Comparison of ENCODE assay signal across 8 cellular contexts in the genomic region with DNA sequence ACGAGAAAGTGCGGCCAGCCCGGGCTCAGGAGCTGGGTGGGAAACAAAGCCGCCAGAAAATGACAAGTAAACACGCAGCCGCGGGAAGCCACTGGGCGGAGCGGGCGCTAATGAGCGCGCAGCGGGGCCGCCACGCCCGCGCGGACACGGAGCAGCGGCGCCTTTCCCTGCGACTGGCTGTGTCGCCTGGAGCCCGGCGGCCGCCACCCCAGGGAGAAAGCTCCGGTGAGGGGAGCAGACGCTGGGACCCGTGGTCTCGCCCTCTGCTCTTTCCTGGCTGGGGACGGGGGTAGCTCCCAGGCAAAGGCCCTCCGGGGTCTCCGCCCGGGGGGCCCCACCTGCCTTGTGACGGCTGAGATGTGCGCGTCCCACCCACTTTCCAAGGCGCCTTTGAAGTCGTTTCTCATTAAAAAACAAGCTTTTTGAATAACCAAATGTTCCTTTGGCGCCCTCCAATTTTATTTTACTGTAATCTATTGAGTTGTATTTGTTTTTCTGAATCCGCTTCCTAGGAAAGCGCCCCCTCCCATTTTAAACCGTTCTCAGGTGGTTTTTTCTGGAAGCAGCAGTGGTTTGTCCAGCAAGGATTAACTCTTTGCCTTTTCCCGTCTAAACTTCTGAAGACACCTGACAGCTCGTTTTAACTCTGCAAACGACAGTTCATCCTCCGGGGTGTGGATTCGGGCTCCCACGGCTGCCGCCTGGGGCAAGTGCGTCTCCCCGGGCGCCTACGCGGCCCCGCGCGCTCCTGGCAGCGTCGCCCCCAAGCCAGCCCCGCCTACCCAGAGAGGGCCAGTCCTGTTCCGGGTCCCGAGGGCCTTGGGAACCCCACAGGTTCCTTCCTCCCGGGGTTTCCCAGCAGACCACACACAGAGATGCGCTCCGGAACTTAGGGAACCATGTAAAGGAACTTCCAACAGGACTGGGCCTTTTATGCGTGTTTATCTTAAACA. TPM values are rescaled to one million over a fixed set of nuclear protein-coding genes. Genes with fewer than 3 reads are reported as not detected.
DNase-seq lines count a peak whose midpoint lies in the region; ATAC-seq and TF ChIP-seq lines count a peak whose summit lies in the region.

No MANE protein-coding gene starts in this region.

- H2AK5ac ChIP-seq in IMR-90 (ENCODE audit: low read depth, low read length): no peak overlapping the region

- H3K27me3 ChIP-seq in IMR-90 (ENCODE audit: control insufficient read depth, insufficient read depth, low read length): peaks cover 29% of the 10 kb centered on the region

- DNase-seq in GM03348 (ENCODE audit: low spot score): peak; percentile 27
- DNase-seq in IMR-90: no peak
- peak; percentile 56 for DNase-seq in activated naive CD8-positive, alpha-beta T cell treated with anti-CD3 and anti-CD28 coated beads, Interleukin-2, amount 50 U/mL, for 24 hours
- DNase-seq in left lobe of liver (ENCODE audit: low spot score): no peak
- no peak for DNase-seq in HuH-7 (ENCODE audit: low spot score)
- no peak for DNase-seq in GM10248 (ENCODE audit: extremely low spot score)

- TF ChIP-seq POLR2A in IMR-90 (IDR thresholded peaks at IDR 0.05; ENCODE audit: low read depth, low read length): no peak

- no peak overlapping the region for H2BK20ac ChIP-seq in IMR-90 (ENCODE audit: low read depth, low read length)

- H2AFZ ChIP-seq in IMR-90 (replicated peaks; ENCODE audit: low read length, poor library complexity): peak overlapping the region; percentile 69

- no peaks in the 10 kb centered on the region for H3K4me1 ChIP-seq in IMR-90 (ENCODE audit: control insufficient read depth, insufficient read depth, low read length)

- no peak overlapping the region for H2AK9ac ChIP-seq in IMR-90 (replicated peaks; ENCODE audit: low read depth, low read length, poor library complexity)

- TF ChIP-seq CTCF in IMR-90 (conservative IDR thresholded peaks at IDR 0.05; ENCODE audit: low read depth, low read length): no peak
- TF ChIP-seq CTCF in GM10248 (IDR thresholded peaks at IDR 0.05; ENCODE audit: control extremely low read depth, extremely low read depth, low read depth, missing control alignments): no peak

- in situ Hi-C loops in IMR-90 (cut with MboI; ENCODE audit: low sequenced_read_pairs): no loop called here

- no peak overlapping the region for H3K27ac Mint-ChIP-seq in activated naive CD8-positive, alpha-beta T cell treated with anti-CD3 and anti-CD28 coated beads, Interleukin-2, amount 50 U/mL, for 24 hours
- H3K27ac Mint-ChIP-seq in stimulated activated naive CD8-positive, alpha-beta T cell treated with anti-CD3 and anti-CD28 coated beads, Interleukin-15, Interleukin-2, amounts not matched to agents 100 ng/mL and 50 ng/mL, for 24 hours: no peak overlapping the region

- TF ChIP-seq RAD21 in IMR-90 (IDR thresholded peaks at IDR 0.05; ENCODE audit: low read length): no peak

- no peak overlapping the region for H3K23ac ChIP-seq in IMR-90 (ENCODE audit: low read depth, low read length)

- intact Hi-C loops in IMR-90 (cut with micrococcal nuclease): no loop called here

- ATAC-seq in IMR-90 (ENCODE audit: low read depth) (no peak), left lobe of liver (peak; percentile 56), GM19328 (IDR thresholded peaks at IDR 0.05; ENCODE audit: unreplicated experiment) (no peak)
- peak; percentile 25 for ATAC-seq in activated naive CD8-positive, alpha-beta T cell treated with anti-CD3 and anti-CD28 coated beads, Interleukin-2, amount 50 U/mL, for 24 hours

- no peak overlapping the region for H4K5ac ChIP-seq in IMR-90 (ENCODE audit: low read depth, low read length)

- peaks cover 35% of the 10 kb centered on the region for H3K4me1 Mint-ChIP-seq in activated naive CD8-positive, alpha-beta T cell treated with anti-CD3 and anti-CD28 coated beads, Interleukin-2, amount 50 U/mL, for 24 hours
- peaks cover 42% of the 10 kb centered on the region for H3K4me1 Mint-ChIP-seq in stimulated activated naive CD8-positive, alpha-beta T cell treated with anti-CD3 and anti-CD28 coated beads, Interleukin-15, Interleukin-2, amounts not matched to agents 100 ng/mL and 50 ng/mL, for 24 hours (ENCODE audit: low read depth)

- H4K20me1 ChIP-seq in IMR-90 (ENCODE audit: insufficient read depth, low read length): no peaks in the 10 kb centered on the region

- no peak overlapping the region for H3K4me3 ChIP-seq in IMR-90 (ENCODE audit: insufficient read depth, low read depth, low read length)

- no peak overlapping the region for H3K4ac ChIP-seq in IMR-90 (ENCODE audit: low read depth, low read length)

- no peaks in the 10 kb centered on the region for H3K9me1 ChIP-seq in IMR-90 (ENCODE audit: insufficient read depth, low read length)

- WGBS in IMR-90 (ENCODE audit: extremely low coverage in 2 of 2, insufficient read length in 1 of 2), 2 experiments: 1% methylated on average over 16 of the region's 67 CpGs; no CpG with 5 or more reads in 1 of the 2 experiments

- H3K4me3 Mint-ChIP-seq in activated naive CD8-positive, alpha-beta T cell treated with anti-CD3 and anti-CD28 coated beads, Interleukin-2, amount 50 U/mL, for 24 hours: peak overlapping the region; percentile 80
- H3K4me3 Mint-ChIP-seq in stimulated activated naive CD8-positive, alpha-beta T cell treated with anti-CD3 and anti-CD28 coated beads, Interleukin-15, Interleukin-2, amounts not matched to agents 100 ng/mL and 50 ng/mL, for 24 hours: peak overlapping the region; percentile 82

- no peak overlapping the region for H2BK15ac ChIP-seq in IMR-90 (ENCODE audit: low read depth, low read length)

- no peak overlapping the region for H4K91ac ChIP-seq in IMR-90 (ENCODE audit: insufficient read depth, low read depth, low read length)

- H3K27me3 Mint-ChIP-seq in activated naive CD8-positive, alpha-beta T cell treated with anti-CD3 and anti-CD28 coated beads, Interleukin-2, amount 50 U/mL, for 24 hours: peaks cover 30% of the 10 kb centered on the region
- H3K27me3 Mint-ChIP-seq in stimulated activated naive CD8-positive, alpha-beta T cell treated with anti-CD3 and anti-CD28 coated beads, Interleukin-15, Interleukin-2, amounts not matched to agents 100 ng/mL and 50 ng/mL, for 24 hours: peaks cover 29% of the 10 kb centered on the region

- no peak overlapping the region for H4K8ac ChIP-seq in IMR-90 (ENCODE audit: low read depth in 2 of 2, low read length in 2 of 2)

- dilution Hi-C loops in IMR-90 (cut with HindIII; ENCODE audit: low sequenced_read_pairs, unreplicated experiment): no loop called here

- H2BK5ac ChIP-seq in IMR-90 (ENCODE audit: low read depth, low read length, poor library complexity, severe bottlenecking): no peak overlapping the region

- peak overlapping the region; percentile 40; the same call in 1 of the 2 replicates for H3K4me2 ChIP-seq in IMR-90 (ENCODE audit: low read depth, low read length)

- H3K36me3 ChIP-seq in IMR-90 (ENCODE audit: control insufficient read depth, insufficient read depth, low read length): no peaks in the 10 kb centered on the region

- no peak overlapping the region for H3K27ac ChIP-seq in IMR-90 (ENCODE audit: insufficient read depth, low read length)

- no peak overlapping the region for H3K9ac ChIP-seq in IMR-90 (ENCODE audit: low read depth, low read length)

- CTCF ChIA-PET in IMR-90 (lab: Yijun Ruan, JAX): interaction anchor here (0.7 kb wide), 1 partner anchor 450 kb away, joined by 3 read pairs; no protein-coding TSS in a partner anchor
- CTCF ChIA-PET in GM10248 (lab: Yijun Ruan, JAX): interaction anchor here (0.8 to 1.4 kb wide), 3 partner anchors 9 to 147 kb away, joined by 3 to 5 read pairs (median 4); no protein-coding TSS in a partner anchor

- H3K56ac ChIP-seq in IMR-90 (ENCODE audit: extremely low read depth, insufficient read depth, low read length): no peak overlapping the region

- H3K36me3 Mint-ChIP-seq in activated naive CD8-positive, alpha-beta T cell treated with anti-CD3 and anti-CD28 coated beads, Interleukin-2, amount 50 U/mL, for 24 hours (ENCODE audit: low read depth): no peaks in the 10 kb centered on the region
- H3K36me3 Mint-ChIP-seq in stimulated activated naive CD8-positive, alpha-beta T cell treated with anti-CD3 and anti-CD28 coated beads, Interleukin-15, Interleukin-2, amounts not matched to agents 100 ng/mL and 50 ng/mL, for 24 hours (ENCODE audit: low read depth): no peaks in the 10 kb centered on the region

- no peak overlapping the region for H2BK120ac ChIP-seq in IMR-90 (ENCODE audit: low read depth, low read length)

- BruUV-seq in IMR-90 (replicated peaks; lab: Mats Ljungman, UMichigan): no TSS peak

- H3K9me3 ChIP-seq in IMR-90 (ENCODE audit: control insufficient read depth, insufficient read depth, low read length): no peaks in the 10 kb centered on the region

- POLR2A ChIA-PET in IMR-90 (lab: Charles Lee; ENCODE audit: unreplicated experiment) (no interaction called here), GM10248 (lab: Yijun Ruan, JAX) (no interaction called here)

- H3K14ac ChIP-seq in IMR-90 (replicated peaks; ENCODE audit: low read depth, low read length): no peak overlapping the region

- H3K79me1 ChIP-seq in IMR-90 (ENCODE audit: low read depth in 1 of 2, low read length in 2 of 2): no peaks in the 10 kb centered on the region

- H3K9me3 Mint-ChIP-seq in activated naive CD8-positive, alpha-beta T cell treated with anti-CD3 and anti-CD28 coated beads, Interleukin-2, amount 50 U/mL, for 24 hours: no peaks in the 10 kb centered on the region
- no peaks in the 10 kb centered on the region for H3K9me3 Mint-ChIP-seq in stimulated activated naive CD8-positive, alpha-beta T cell treated with anti-CD3 and anti-CD28 coated beads, Interleukin-15, Interleukin-2, amounts not matched to agents 100 ng/mL and 50 ng/mL, for 24 hours

- H3K18ac ChIP-seq in IMR-90 (ENCODE audit: low read depth, low read length): no peak overlapping the region

TF ChIP-seq in IMR-90, 13 proteins besides CTCF, POLR2A, EP300 and RAD21:
- no peak for TF ChIP-seq RFX5 (IDR thresholded peaks at IDR 0.05; ENCODE audit: low read depth, low read length)
- TF ChIP-seq CHD1 (IDR thresholded peaks at IDR 0.05; ENCODE audit: low read depth, low read length): no peak
- TF ChIP-seq, protein P1, sequence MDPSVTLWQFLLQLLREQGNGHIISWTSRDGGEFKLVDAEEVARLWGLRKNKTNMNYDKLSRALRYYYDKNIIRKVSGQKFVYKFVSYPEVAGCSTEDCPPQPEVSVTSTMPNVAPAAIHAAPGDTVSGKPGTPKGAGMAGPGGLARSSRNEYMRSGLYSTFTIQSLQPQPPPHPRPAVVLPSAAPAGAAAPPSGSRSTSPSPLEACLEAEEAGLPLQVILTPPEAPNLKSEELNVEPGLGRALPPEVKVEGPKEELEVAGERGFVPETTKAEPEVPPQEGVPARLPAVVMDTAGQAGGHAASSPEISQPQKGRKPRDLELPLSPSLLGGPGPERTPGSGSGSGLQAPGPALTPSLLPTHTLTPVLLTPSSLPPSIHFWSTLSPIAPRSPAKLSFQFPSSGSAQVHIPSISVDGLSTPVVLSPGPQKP (IDR thresholded peaks at IDR 0.05; ENCODE audit: borderline replicate concordance, low read depth, low read length): no peak
- TF ChIP-seq NFE2L2 (IDR thresholded peaks at IDR 0.05; ENCODE audit: low read depth, low read length): no peak
- TF ChIP-seq MAFK (IDR thresholded peaks at IDR 0.05; ENCODE audit: low read depth, low read length): no peak

RNA-seq across cellular contexts. Expression of a gene that starts 54.6 kb away (rescaled TPM):
- total RNA-seq in IMR-90 (2012; rRNA removed) (not detected in 2 replicates), left lobe of liver (2.0 TPM)
- polyA plus RNA-seq in IMR-90 (2012; rRNA removed): not detected in 2 replicates
- 0.01 TPM in 1 of 2 replicates, not detected in the other for polyA plus RNA-seq in IMR-90 (2012; cell fraction: cytosol; rRNA removed)
- polyA plus RNA-seq in IMR-90 (2012; cell fraction: nucleus; rRNA removed; ENCODE audit: low replicate concordance): not detected in 2 replicates

Comparison
In these comparisons a context has a peak if more than half of its experiments do, and no peak if none do; other contexts are left out.
1. DNase-seq: peak in GM03348 (single experiment) and activated naive CD8-positive, alpha-beta T cell treated with anti-CD3 and anti-CD28 coated beads, Interleukin-2, amount 50 U/mL, for 24 hours (single experiment); none in IMR-90 (single experiment), left lobe of liver (single experiment), HuH-7 (single experiment) and GM10248 (single experiment).
2. ATAC-seq: peak in activated naive CD8-positive, alpha-beta T cell treated with anti-CD3 and anti-CD28 coated beads, Interleukin-2, amount 50 U/mL, for 24 hours (single experiment) and left lobe of liver (single experiment); none in IMR-90 (single experiment) and GM19328 (single experiment).